Comparison of ENCODE assay signal across 23 cellular contexts in the genomic region with DNA sequence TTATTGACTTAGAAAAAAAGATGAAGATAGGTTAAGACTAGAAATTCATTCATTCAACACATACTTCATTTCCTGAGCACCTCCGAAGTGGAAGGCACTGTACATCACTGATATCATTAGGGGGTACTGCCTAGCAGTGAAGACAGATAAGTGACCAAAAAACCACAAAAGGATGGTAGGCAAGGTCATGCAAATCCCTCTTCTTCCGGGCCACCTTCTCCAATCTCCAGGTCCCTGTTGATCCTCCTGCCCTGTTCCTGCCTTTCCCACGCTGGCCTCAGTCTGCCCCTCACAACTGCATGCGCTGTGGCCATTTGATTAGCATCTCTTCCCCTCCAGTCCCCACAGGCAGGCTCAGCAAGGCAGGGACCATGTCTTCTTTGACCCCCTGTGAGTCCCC.
DNase-seq lines count a peak whose midpoint lies in the region; ATAC-seq and TF ChIP-seq lines count a peak whose summit lies in the region.
"Had no signal": no experiment of that assay in that cellular context is flagged by ENCODE, and none has a peak within 500 bp of the region (broad histone marks: within the 10 kb centered on the region; RNA-seq: fewer than 3 reads in every experiment).

No MANE protein-coding gene starts in this region.

- no peak overlapping the region for H4K91ac ChIP-seq in neuronal stem cell (ENCODE audit: low read depth, low read length, poor library complexity)

- H3K4me1 Mint-ChIP-seq in CD4-positive, alpha-beta T cell (ENCODE audit: low read depth): peaks cover 15% of the 10 kb centered on the region
- peaks cover 20% of the 10 kb centered on the region for H3K4me1 Mint-ChIP-seq in activated T-helper 17 cell treated with anti-CD3 and anti-CD28 coated beads, Interleukin-2, amount 50 U/mL, for 72 hours
- H3K4me1 Mint-ChIP-seq in CD14-positive monocyte: peaks cover 5% of the 10 kb centered on the region

- POLR2A ChIA-PET in CD4-positive, alpha-beta T cell (lab: Charles Lee): no interaction called here

- H2AFZ ChIP-seq in Karpas-422 (ENCODE audit: low read length) (no peak overlapping the region), neuronal stem cell (ENCODE audit: low read length) (no peak overlapping the region)

- H3K9ac ChIP-seq in Karpas-422 (ENCODE audit: low read length): no peak overlapping the region
- H3K9ac ChIP-seq in neuronal stem cell (ENCODE audit: low read depth, low read length, poor library complexity): no peak overlapping the region
- H3K9ac ChIP-seq: KMS-11 had no signal

- H3K9me2 ChIP-seq in Karpas-422 (replicated peaks; ENCODE audit: insufficient read depth, low read length): no peaks in the 10 kb centered on the region

- no peak overlapping the region for H3K18ac ChIP-seq in neuronal stem cell (ENCODE audit: low read length)

- no peak overlapping the region for H3K4me2 ChIP-seq in Karpas-422 (ENCODE audit: low read depth, low read length, poor library complexity, severe bottlenecking)
- H3K4me2 ChIP-seq in neuronal stem cell (ENCODE audit: insufficient read depth, low read length, poor library complexity, severe bottlenecking): no peak overlapping the region
- H3K4me2 ChIP-seq: KMS-11 had no signal

- H3K36me3 ChIP-seq in Karpas-422 (ENCODE audit: insufficient read depth, low read length): peaks cover 3% of the 10 kb centered on the region; the same call in 1 of the 2 replicates
- peaks cover 0 to 2% of the 10 kb centered on the region in 2 donors for H3K36me3 ChIP-seq in neuronal stem cell (replicated peaks in 1 of 2; ENCODE audit: control insufficient read depth in 2 of 2, insufficient read depth in 2 of 2, low read length in 2 of 2)
- H3K36me3 ChIP-seq: BE2C had no signal

- H2BK5ac ChIP-seq in neuronal stem cell (ENCODE audit: low read length): no peak overlapping the region

- no peak overlapping the region for H2BK120ac ChIP-seq in neuronal stem cell (ENCODE audit: low read depth, low read length)

- H3K9me3 ChIP-seq in CD4-positive, alpha-beta T cell (ENCODE audit: control insufficient read depth, low read length): no peaks in the 10 kb centered on the region
- H3K9me3 ChIP-seq in Karpas-422 (ENCODE audit: low read length) (no peaks in the 10 kb centered on the region), neuronal stem cell (replicated peaks in 1 of 2; ENCODE audit: control insufficient read depth in 2 of 2, insufficient read depth in 1 of 2, low read depth in 1 of 2, low read length in 2 of 2) (no peaks in the 10 kb centered on the region)
- H3K9me3 ChIP-seq: BE2C had no signal

- ATAC-seq in CD4-positive, alpha-beta T cell (ENCODE audit: poor library complexity): no peak
- no peak for ATAC-seq in activated T-helper 17 cell treated with anti-CD3 and anti-CD28 coated beads, Interleukin-2, amount 50 U/mL, for 72 hours (replicated peaks)
- ATAC-seq in HG02798 (IDR thresholded peaks at IDR 0.05; ENCODE audit: poor library complexity, unreplicated experiment): no peak
- ATAC-seq: Panc1, T-cell had no signal

- no peak for TF ChIP-seq CTCF in CD4-positive, alpha-beta T cell (IDR thresholded peaks at IDR 0.05)
- TF ChIP-seq CTCF in CD14-positive monocyte (IDR thresholded peaks at IDR 0.05): no peak

- no CpG with 5 or more reads among the region's 4 CpGs for WGBS in neuronal stem cell (ENCODE audit: extremely low coverage in 2 of 2, insufficient read length in 2 of 2, insufficient replicate concordance in 1 of 2), 2 donors

- peak overlapping the region; percentile 97 for H3K14ac ChIP-seq in neuronal stem cell (ENCODE audit: low read length)

- H3K9me3 Mint-ChIP-seq in CD4-positive, alpha-beta T cell: no peaks in the 10 kb centered on the region
- no peaks in the 10 kb centered on the region for H3K9me3 Mint-ChIP-seq in activated T-helper 17 cell treated with anti-CD3 and anti-CD28 coated beads, Interleukin-2, amount 50 U/mL, for 72 hours
- no peaks in the 10 kb centered on the region for H3K9me3 Mint-ChIP-seq in CD14-positive monocyte
- H3K9me3 Mint-ChIP-seq: T-cell had no signal

- H3K79me2 ChIP-seq in Karpas-422 (ENCODE audit: low read length): peaks cover 89% of the 10 kb centered on the region

- H3K4ac ChIP-seq in neuronal stem cell (ENCODE audit: low read length): peak overlapping the region; percentile 66

- no peaks in the 10 kb centered on the region for H3K27me3 ChIP-seq in CD4-positive, alpha-beta T cell (ENCODE audit: control insufficient read depth, insufficient read depth, low read length)
- H3K27me3 ChIP-seq in Karpas-422 (ENCODE audit: low read length): no peaks in the 10 kb centered on the region
- H3K27me3 ChIP-seq in neuronal stem cell (ENCODE audit: control insufficient read depth in 3 of 3, insufficient read depth in 3 of 3, low read depth in 1 of 3, low read length in 3 of 3): no peaks in the 10 kb centered on the region
- H3K27me3 ChIP-seq: BE2C had no signal

- H3K4me1 ChIP-seq in Karpas-422 (ENCODE audit: low read length) (peaks cover 89% of the 10 kb centered on the region), neuronal stem cell (ENCODE audit: control insufficient read depth in 2 of 2, insufficient read depth in 1 of 2, low read depth in 1 of 2, low read length in 2 of 2) (peaks cover 6% of the 10 kb centered on the region in 2 donors)
- H3K4me1 ChIP-seq: BE2C had no signal

- H2BK15ac ChIP-seq in neuronal stem cell (ENCODE audit: low read length): no peak overlapping the region

- CTCF ChIA-PET in CD4-positive, alpha-beta T cell (lab: Charles Lee): no interaction called here

- no peak overlapping the region for H3K4me3 Mint-ChIP-seq in CD4-positive, alpha-beta T cell
- no peak overlapping the region for H3K4me3 Mint-ChIP-seq in activated T-helper 17 cell treated with anti-CD3 and anti-CD28 coated beads, Interleukin-2, amount 50 U/mL, for 72 hours
- H3K4me3 Mint-ChIP-seq in CD14-positive monocyte: no peak overlapping the region
- H3K4me3 Mint-ChIP-seq: T-cell had no signal

- no peak overlapping the region for H2BK12ac ChIP-seq in neuronal stem cell (ENCODE audit: low read length)

- H3K27me3 Mint-ChIP-seq in CD4-positive, alpha-beta T cell: no peaks in the 10 kb centered on the region
- no peaks in the 10 kb centered on the region for H3K27me3 Mint-ChIP-seq in activated T-helper 17 cell treated with anti-CD3 and anti-CD28 coated beads, Interleukin-2, amount 50 U/mL, for 72 hours
- no peaks in the 10 kb centered on the region for H3K27me3 Mint-ChIP-seq in CD14-positive monocyte (ENCODE audit: low read depth in 3 of 3)
- H3K27me3 Mint-ChIP-seq: T-cell had no signal

- intact Hi-C loops in CD4-positive, alpha-beta T cell (cut with DNase I, micrococcal nuclease): no loop called here
- intact Hi-C loops in CD14-positive monocyte (cut with micrococcal nuclease): no loop called here

- no peaks in the 10 kb centered on the region for H3K79me1 ChIP-seq in neuronal stem cell (ENCODE audit: low read depth, low read length)

- no peak for DNase-seq in CD4-positive, alpha-beta T cell
- DNase-seq in Karpas-422 (no peak), neuronal stem cell (ENCODE audit: low spot score) (no peak), NCI-H748 treated with DMSO at 0.1 percent for 48 hours (lab: John Stamatoyannopoulos, UW) (no peak), CD14-positive monocyte (ENCODE audit: low spot score) (no peak), NCI-H2029 treated with DMSO at 0.1 percent for 48 hours (lab: John Stamatoyannopoulos, UW) (no peak)
- DNase-seq: 8988T, ACHN, BE2C, GOT3, IMR-90, NCI-H1048, NCI-H1417 treated with DMSO at 0.1 percent for 48 hours, NCI-H1694 treated with DMSO at 0.1 percent for 48 hours, NCI-H524, NCI-H774, SHP77, T-cell had no signal

- H2AK5ac ChIP-seq in neuronal stem cell (ENCODE audit: low read depth, low read length): no peak overlapping the region

- H3K36me3 Mint-ChIP-seq in CD4-positive, alpha-beta T cell (ENCODE audit: low read depth): peaks cover 16% of the 10 kb centered on the region
- peaks cover 27% of the 10 kb centered on the region for H3K36me3 Mint-ChIP-seq in activated T-helper 17 cell treated with anti-CD3 and anti-CD28 coated beads, Interleukin-2, amount 50 U/mL, for 72 hours (ENCODE audit: low read depth)
- H3K36me3 Mint-ChIP-seq in CD14-positive monocyte: peaks cover 32 to 38% of the 10 kb centered on the region in 2 donors

- no peak overlapping the region for H4K8ac ChIP-seq in neuronal stem cell (ENCODE audit: low read depth, low read length)

- no peaks in the 10 kb centered on the region; the same call in 1 of the 2 replicates for H4K20me1 ChIP-seq in Karpas-422 (ENCODE audit: insufficient read depth, low read depth, low read length)

- H3K23ac ChIP-seq in neuronal stem cell (ENCODE audit: low read depth, low read length, poor library complexity): no peak overlapping the region

- H3K4me3 ChIP-seq in Karpas-422 (ENCODE audit: low read length) (no peak overlapping the region), neuronal stem cell (ENCODE audit: low read length in 2 of 2) (no peak overlapping the region)

- peak overlapping the region; percentile 28 for H3K27ac Mint-ChIP-seq in CD4-positive, alpha-beta T cell
- H3K27ac Mint-ChIP-seq in activated T-helper 17 cell treated with anti-CD3 and anti-CD28 coated beads, Interleukin-2, amount 50 U/mL, for 72 hours: peak overlapping the region; percentile 50
- peak overlapping the region in 2 of 7 donors; percentile 66 to 83 for H3K27ac Mint-ChIP-seq in CD14-positive monocyte

- H3K27ac ChIP-seq in CD4-positive, alpha-beta T cell (ENCODE audit: low read depth, low read length): no peak overlapping the region
- peak overlapping the region; percentile 26; the same call in 1 of the 2 replicates for H3K27ac ChIP-seq in Karpas-422 (ENCODE audit: low read length)
- H3K27ac ChIP-seq in neuronal stem cell (replicated peaks; ENCODE audit: low read length): no peak overlapping the region
- H3K27ac ChIP-seq: KMS-11, RWPE1 had no signal
